In genomic region chr1:27153927-27154358, GRCh38 we compare ENCODE assay signal across 8 cellular contexts. TPM values are rescaled to one million over a fixed set of nuclear protein-coding genes. Genes with fewer than 3 reads are reported as not detected.
A peak's percentile ranks its signal among the peaks of the same experiment; 100 is the strongest.
DNase-seq lines count a peak whose midpoint lies in the region; ATAC-seq and TF ChIP-seq lines count a peak whose summit lies in the region.

No MANE protein-coding gene starts in this region.

- H3K36me3 Mint-ChIP-seq in activated naive CD4-positive, alpha-beta T cell treated with anti-CD3 and anti-CD28 coated beads, Interleukin-2, amount 50 U/mL, for 72 hours, result peaks cover 4 to 14% of the 10 kb centered on the region in 2 donors

- H3K36me3 ChIP-seq in kidney epithelial cell (ENCODE audit: control insufficient read depth, insufficient read depth, low read length), result no peaks in the 10 kb centered on the region
- no peaks in the 10 kb centered on the region for H3K36me3 ChIP-seq in stomach smooth muscle (ENCODE audit: control insufficient read depth in 2 of 2, insufficient read depth in 2 of 2, low read length in 2 of 2)

- no peak for TF ChIP-seq CTCF in kidney epithelial cell (IDR thresholded peaks at IDR 0.05; ENCODE audit: insufficient read depth, low read length, poor library complexity, severe bottlenecking)

- H3K9me3 Mint-ChIP-seq in activated naive CD4-positive, alpha-beta T cell treated with anti-CD3 and anti-CD28 coated beads, Interleukin-2, amount 50 U/mL, for 72 hours, result peaks cover 0 to 5% of the 10 kb centered on the region in 2 donors

- peak overlapping the region; percentile 61 for H3K27ac ChIP-seq in stomach smooth muscle (ENCODE audit: low read length)

- peaks cover 42% of the 10 kb centered on the region for H3K4me1 ChIP-seq in stomach smooth muscle (ENCODE audit: control insufficient read depth, insufficient read depth, low read length)

- H3K9me3 ChIP-seq in stomach smooth muscle (ENCODE audit: control insufficient read depth in 2 of 2, low read length in 2 of 2), result no peaks in the 10 kb centered on the region

- ATAC-seq in activated naive CD4-positive, alpha-beta T cell treated with anti-CD3 and anti-CD28 coated beads, Interleukin-2, amount 50 U/mL, for 72 hours, result no peak
- no peak for ATAC-seq in HG02938 (IDR thresholded peaks at IDR 0.05; ENCODE audit: unreplicated experiment)

- H3K27me3 ChIP-seq in kidney epithelial cell (ENCODE audit: control insufficient read depth, insufficient read depth, low read length) (no peaks in the 10 kb centered on the region), stomach smooth muscle (ENCODE audit: control insufficient read depth in 1 of 2, insufficient read depth in 2 of 2, low read length in 2 of 2) (no peaks in the 10 kb centered on the region)

- peak overlapping the region; percentile 13 for H3K4me3 ChIP-seq in kidney epithelial cell (ENCODE audit: low read depth, low read length)
- H3K4me3 ChIP-seq in stomach smooth muscle (ENCODE audit: low read length in 2 of 2), result peak overlapping the region; percentile 70 to 84

- DNase-seq in NOMO-1 treated with dmso at 0.1 percent for 144 hours (lab: John Stamatoyannopoulos, UW; ENCODE audit: unreplicated experiment) (peak; percentile 0), NOMO-1 treated with DMSO at 0.1 percent for 48 hours (lab: John Stamatoyannopoulos, UW; ENCODE audit: unreplicated experiment) (no peak), kidney epithelial cell (ENCODE audit: low read depth) (no peak), cerebellum (ENCODE audit: low spot score) (no peak), NCI-H128 (lab: John Stamatoyannopoulos, UW; ENCODE audit: unreplicated experiment) (no peak)
- DNase-seq in activated naive CD4-positive, alpha-beta T cell treated with anti-CD3 and anti-CD28 coated beads, Interleukin-2, amount 50 U/mL, for 72 hours (ENCODE audit: low spot score in 2 of 2), result no peak

- H3K9ac ChIP-seq in stomach smooth muscle (ENCODE audit: low read length in 2 of 2), result peak overlapping the region; percentile 84 to 87

- peak overlapping the region; percentile 96 to 98 for H3K27ac Mint-ChIP-seq in activated naive CD4-positive, alpha-beta T cell treated with anti-CD3 and anti-CD28 coated beads, Interleukin-2, amount 50 U/mL, for 72 hours

RNA-seq across cellular contexts. Expression of gene SLC9A1, which starts 1.0 kb away (rescaled TPM):
- total RNA-seq in activated naive CD4-positive, alpha-beta T cell treated with anti-CD3 and anti-CD28 coated beads, Interleukin-2, amount 50 U/mL, for 72 hours, result 10 to 100 TPM; 16.2 to 18.8 TPM
- total RNA-seq in kidney epithelial cell (37.7 and 57.1 TPM in 2 replicates), cerebellum (3.9 TPM)
